In genomic region chr10:114938818-114939193, GRCh38 we compare ENCODE assay signal across 8 cellular contexts. TPM values are rescaled to one million over a fixed set of nuclear protein-coding genes. Genes with fewer than 3 reads are reported as not detected.
A peak's percentile ranks its signal among the peaks of the same experiment; 100 is the strongest.
DNase-seq lines count a peak whose midpoint lies in the region; ATAC-seq and TF ChIP-seq lines count a peak whose summit lies in the region.

No MANE protein-coding gene starts in this region.

- intact Hi-C loops in breast epithelium (cut with DNase I; ENCODE audit: low total_unique reads), result no loop called here

- no peak for ATAC-seq in activated CD4-positive, CD25-positive, alpha-beta regulatory T cell treated with anti-CD3 and anti-CD28 coated beads, Interleukin-2, amount 50 U/mL, for 24 hours

- H3K4me3 ChIP-seq in HUES48 (ENCODE audit: low read depth, low read length) (peak overlapping the region; percentile 74), breast epithelium (peak overlapping the region; percentile 82 to 88 (median 84)), mucosa of stomach (ENCODE audit: low read length) (peak overlapping the region; percentile 57)

- TF ChIP-seq CTCF in 22Rv1 (IDR thresholded peaks at IDR 0.05) (no peak), breast epithelium (IDR thresholded peaks at IDR 0.05) (no peak)

- no peak for TF ChIP-seq POLR2A in breast epithelium (IDR thresholded peaks at IDR 0.05)

- H3K9me3 ChIP-seq in HUES48 (ENCODE audit: control insufficient read depth, insufficient read depth, low read length), result no peaks in the 10 kb centered on the region
- H3K9me3 ChIP-seq in breast epithelium, result no peaks in the 10 kb centered on the region
- no peaks in the 10 kb centered on the region for H3K9me3 ChIP-seq in mucosa of stomach (ENCODE audit: control insufficient read depth, low read length)

- DNase-seq in breast epithelium (ENCODE audit: low spot score in 2 of 2) (no peak), dedifferentiated amniotic fluid mesenchymal stem cell (ENCODE audit: extremely low spot score) (no peak), T1000 (lab: John Stamatoyannopoulos, UW) (no peak), LoVo (ENCODE audit: low spot score) (no peak)

- H3K27me3 ChIP-seq in HUES48 (ENCODE audit: control insufficient read depth, insufficient read depth, low read length) (no peaks in the 10 kb centered on the region), breast epithelium (no peaks in the 10 kb centered on the region), mucosa of stomach (ENCODE audit: control insufficient read depth, insufficient read depth, low read length) (no peaks in the 10 kb centered on the region)

- 0 out of 2 replicates have a peak, but pooled peaks cover 6% of the 10 kb centered on the region for H3K4me1 ChIP-seq in HUES48 (ENCODE audit: control insufficient read depth, insufficient read depth, low read length)
- peaks cover 0 to 7% of the 10 kb centered on the region in 2 donors for H3K4me1 ChIP-seq in breast epithelium
- peaks cover 6% of the 10 kb centered on the region for H3K4me1 ChIP-seq in mucosa of stomach (ENCODE audit: control insufficient read depth, insufficient read depth, low read length)

- H3K9ac ChIP-seq in HUES48 (ENCODE audit: low read depth, low read length), result peak overlapping the region; percentile 87
- H3K9ac ChIP-seq in mucosa of stomach (ENCODE audit: low read length), result peak overlapping the region; percentile 81

- peaks cover 31% of the 10 kb centered on the region for H3K36me3 ChIP-seq in HUES48 (ENCODE audit: control insufficient read depth, insufficient read depth, low read length)
- no peaks in the 10 kb centered on the region for H3K36me3 ChIP-seq in breast epithelium
- no peaks in the 10 kb centered on the region for H3K36me3 ChIP-seq in mucosa of stomach (ENCODE audit: control insufficient read depth, insufficient read depth, low read length)

- H3K27ac ChIP-seq in 22Rv1, result peak overlapping the region; percentile 66
- peak overlapping the region; percentile 80 for H3K27ac ChIP-seq in HUES48 (ENCODE audit: low read depth, low read length)
- peak overlapping the region; percentile 85 to 86 for H3K27ac ChIP-seq in breast epithelium

RNA-seq across cellular contexts. Expression of gene TRUB1, which starts 0.8 kb away (rescaled TPM):
- total RNA-seq in breast epithelium, result 10 to 100 TPM; 14.9 to 27.8 (median 18.0) TPM
